In the genomic region with DNA sequence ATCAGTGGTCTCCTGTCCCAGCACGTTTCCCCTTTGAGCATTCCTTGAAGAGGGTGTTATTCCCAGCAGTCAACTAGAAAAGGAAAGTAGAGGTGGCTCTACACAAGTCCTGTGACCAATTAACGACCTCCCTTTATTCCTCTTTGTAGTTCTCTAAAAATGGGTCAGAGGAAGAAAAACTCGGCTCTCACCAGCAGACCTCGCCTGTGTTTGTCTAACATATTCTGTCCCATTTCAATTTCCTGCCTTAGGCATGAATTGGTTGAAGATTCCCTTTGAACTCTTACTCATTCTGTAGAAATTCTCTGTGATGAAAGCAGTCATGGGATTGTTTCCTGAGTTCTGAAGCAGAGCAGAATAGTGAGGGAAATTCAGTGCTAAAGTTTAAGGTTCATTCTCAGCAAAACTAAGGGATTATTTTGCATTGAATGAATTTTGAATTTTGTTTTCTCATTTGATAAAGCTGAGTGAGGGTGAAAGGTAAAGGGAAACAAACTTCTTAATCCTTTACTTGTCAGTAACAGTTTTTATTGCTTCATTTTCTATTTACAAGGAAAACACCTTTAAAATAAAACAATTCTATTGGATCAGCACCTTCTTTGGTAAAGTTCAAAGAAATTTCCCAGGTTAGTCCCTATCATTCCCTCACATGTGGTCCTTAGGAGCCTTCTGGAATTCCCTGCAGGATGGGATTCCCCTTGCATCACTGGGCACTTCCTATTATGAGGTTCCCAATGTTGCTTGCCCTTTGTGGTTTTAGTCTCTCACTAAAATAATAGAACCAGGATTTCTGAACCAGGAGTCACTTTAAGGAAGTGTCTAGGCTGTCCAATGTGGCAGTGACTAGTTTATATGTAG, we compare ENCODE assay signal across 9 cellular contexts.
DNase-seq lines count a peak whose midpoint lies in the region; ATAC-seq and TF ChIP-seq lines count a peak whose summit lies in the region.
"Had no signal": no experiment of that assay in that cellular context is flagged by ENCODE, and none has a peak within 500 bp of the region (broad histone marks: within the 10 kb centered on the region; RNA-seq: fewer than 3 reads in every experiment).

No MANE protein-coding gene starts in this region.

- H3K9me3 ChIP-seq in AG04450 (ENCODE audit: control insufficient read depth, insufficient read depth, low read length) = no peaks in the 10 kb centered on the region
- H3K9me3 ChIP-seq in HUES6 (ENCODE audit: control insufficient read depth, insufficient read depth, low read depth, low read length) = no peaks in the 10 kb centered on the region

- peaks cover 17% of the 10 kb centered on the region for H3K4me1 Mint-ChIP-seq in memory B cell

- no peak overlapping the region for H3K4me3 ChIP-seq in AG04450 (ENCODE audit: low read depth, low read length)
- H3K4me3 ChIP-seq in HUES6 (ENCODE audit: low read depth, low read length) = no peak overlapping the region
- no peak overlapping the region for H3K4me3 ChIP-seq in choroid plexus epithelial cell (ENCODE audit: low read depth, low read length)

- ATAC-seq in memory B cell (ENCODE audit: low read depth) (no peak), HG03097 (IDR thresholded peaks at IDR 0.05; ENCODE audit: low FRiP score, unreplicated experiment) (no peak)

- H3K27ac Mint-ChIP-seq in memory B cell = peak overlapping the region; percentile 49

- peaks cover 6% of the 10 kb centered on the region for H3K36me3 Mint-ChIP-seq in memory B cell

- TF ChIP-seq CTCF in AG04450 (IDR thresholded peaks at IDR 0.05; ENCODE audit: low read depth, low read length) = no peak
- no peak for TF ChIP-seq CTCF in choroid plexus epithelial cell (conservative IDR thresholded peaks at IDR 0.05; ENCODE audit: low read depth, low read length)

- H3K27me3 Mint-ChIP-seq in memory B cell = no peaks in the 10 kb centered on the region

- H3K27ac ChIP-seq in AG04450 (ENCODE audit: low read depth, low read length) (peak overlapping the region; percentile 79), HUES6 (ENCODE audit: low read depth, low read length) (0 out of 2 replicates have a peak overlapping the region, but pooled peaks have one; percentile 36)

- POLR2A ChIA-PET in AG04450 (lab: Yijun Ruan, JAX) = no interaction called here

- H3K4me1 ChIP-seq in HUES6 (ENCODE audit: control insufficient read depth, insufficient read depth, low read length) = peaks cover 31% of the 10 kb centered on the region

- no peak overlapping the region for H3K9ac ChIP-seq in HUES6 (ENCODE audit: low read length)

- CTCF ChIA-PET in AG04450 (lab: Charles Lee) = interaction anchor here (1.1 kb wide), 1 partner anchor 12 kb away, joined by 8 read pairs; no protein-coding TSS in a partner anchor

- DNase-seq in AG04450 (ENCODE audit: low read depth, low spot score) (no peak), choroid plexus epithelial cell (ENCODE audit: low read depth) (peak; percentile 95), memory B cell (ENCODE audit: low spot score in 2 of 2) (no peak), SK-N-DZ (ENCODE audit: low spot score) (no peak), midbrain (lab: John Stamatoyannopoulos, UW) (no peak), cerebellum (ENCODE audit: low spot score) (no peak)
- DNase-seq: right cardiac atrium had no signal

- H3K27me3 ChIP-seq in AG04450 (ENCODE audit: control insufficient read depth, insufficient read depth, low read length) (no peaks in the 10 kb centered on the region), HUES6 (ENCODE audit: control insufficient read depth, insufficient read depth, low read length) (no peaks in the 10 kb centered on the region)

- no peaks in the 10 kb centered on the region for H3K36me3 ChIP-seq in HUES6 (ENCODE audit: control insufficient read depth, insufficient read depth, low read length)

- no peak overlapping the region for H3K4me3 Mint-ChIP-seq in memory B cell

- no peaks in the 10 kb centered on the region for H3K9me3 Mint-ChIP-seq in memory B cell
